Comparison of ENCODE assay signal across 25 cellular contexts in the genomic region with DNA sequence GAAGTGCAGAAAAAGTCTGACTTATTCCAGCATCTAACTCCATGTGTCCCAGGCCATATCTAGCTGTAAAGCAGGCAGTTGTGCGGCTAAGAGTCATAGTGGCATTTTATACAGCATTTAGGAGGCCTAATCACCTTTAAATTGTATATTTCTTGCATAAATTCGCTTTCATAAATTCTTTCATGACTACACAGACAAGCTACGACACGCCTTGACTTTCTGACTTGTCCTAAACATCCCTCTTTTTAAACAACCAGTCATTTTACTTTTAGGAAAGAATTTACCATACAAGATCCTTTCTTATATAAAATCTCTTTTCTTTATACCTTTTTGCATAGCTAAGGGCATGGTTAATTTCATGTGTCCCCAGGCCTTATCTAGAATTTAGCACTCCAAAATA.
"Had no signal": no experiment of that assay in that cellular context is flagged by ENCODE, and none has a peak within 500 bp of the region (broad histone marks: within the 10 kb centered on the region; RNA-seq: fewer than 3 reads in every experiment).

No MANE protein-coding gene starts in this region.

- H3K36me3 Mint-ChIP-seq: immature natural killer cell; memory B cell; naive thymus-derived CD4-positive, alpha-beta T cell had no signal

- FAIRE-seq: endothelial cell of umbilical vein had no signal

- H3K4me2 ChIP-seq: hepatocyte had no signal

- H3K27ac Mint-ChIP-seq: immature natural killer cell; memory B cell; naive thymus-derived CD4-positive, alpha-beta T cell had no signal

- H3K4me3 Mint-ChIP-seq: immature natural killer cell; memory B cell; naive thymus-derived CD4-positive, alpha-beta T cell had no signal

- H3K27ac ChIP-seq: coronary artery, dorsolateral prefrontal cortex, epithelial cell of prostate, esophagus squamous epithelium, gastroesophageal sphincter, heart left ventricle, hepatocyte, left lung, lower lobe of right lung had no signal

- H3K79me2 ChIP-seq: hepatocyte had no signal

- H3K9me3 ChIP-seq: esophagus squamous epithelium, gastroesophageal sphincter, left lung, lower lobe of right lung had no signal

- H3K36me3 ChIP-seq: esophagus squamous epithelium, gastroesophageal sphincter, heart left ventricle, left lung, lower lobe of right lung had no signal

- H3K4me1 Mint-ChIP-seq: immature natural killer cell, memory B cell had no signal

- H3K9me3 Mint-ChIP-seq: immature natural killer cell; memory B cell; naive thymus-derived CD4-positive, alpha-beta T cell had no signal

- H3K27me3 ChIP-seq: esophagus squamous epithelium, gastroesophageal sphincter, hepatocyte, left lung had no signal

- H3K4me1 ChIP-seq: gastroesophageal sphincter, heart left ventricle, left lung, lower lobe of right lung had no signal

- ATAC-seq: esophagus mucosa; gastroesophageal sphincter; heart left ventricle; left cardiac atrium; left lung; left ventricle myocardium superior; lower lobe of right lung; naive thymus-derived CD4-positive, alpha-beta T cell had no signal

- H2AFZ ChIP-seq: hepatocyte had no signal

- DNase-seq: dermis blood vessel endothelial cell; dorsolateral prefrontal cortex; effector CD4-positive, alpha-beta T cell; effector memory CD4-positive, alpha-beta T cell; erythroblast; esophagus squamous epithelium; foreskin fibroblast; heart left ventricle; hypothalamus; immature natural killer cell; islet precursor cell; left cardiac atrium; left lung; left ventricle myocardium superior; lower lobe of right lung; mesendoderm; midbrain; naive thymus-derived CD4-positive, alpha-beta T cell had no signal

- H3K4me3 ChIP-seq: coronary artery, dorsolateral prefrontal cortex, esophagus squamous epithelium, gastroesophageal sphincter, heart left ventricle, hepatocyte, left lung, lower lobe of right lung had no signal
